14 cellular contexts compared by ENCODE assay signal in genomic region chr1:212504171-212504803, GRCh38.
"Had no signal": no experiment of that assay in that cellular context is flagged by ENCODE, and none has a peak within 500 bp of the region (broad histone marks: within the 10 kb centered on the region; RNA-seq: fewer than 3 reads in every experiment).

No MANE protein-coding gene starts in this region.

- H3K4me3 Mint-ChIP-seq: natural killer cell treated with Interleukin-12 subunit alpha and Interleukin-12 subunit beta and Interleukin-15 and Interleukin-18, amount 100 ng/mL, for 72 hours had no signal

- H3K27ac Mint-ChIP-seq: natural killer cell treated with Interleukin-12 subunit alpha and Interleukin-12 subunit beta and Interleukin-15 and Interleukin-18, amount 100 ng/mL, for 72 hours had no signal

- H3K4me1 ChIP-seq: gastrocnemius medialis, left lung, psoas muscle, spleen, upper lobe of left lung had no signal

- H3K27me3 ChIP-seq: gastrocnemius medialis, left lung, spleen, upper lobe of left lung had no signal

- H3K9me3 Mint-ChIP-seq: natural killer cell treated with Interleukin-12 subunit alpha and Interleukin-12 subunit beta and Interleukin-15 and Interleukin-18, amount 100 ng/mL, for 72 hours had no signal

- H3K9me3 ChIP-seq: gastrocnemius medialis, left lung, psoas muscle, spleen, upper lobe of left lung had no signal

- H3K27ac ChIP-seq: gastrocnemius medialis, left lung, psoas muscle, spleen, upper lobe of left lung had no signal

- H3K4me3 ChIP-seq: gastrocnemius medialis, left lung, psoas muscle, spleen, upper lobe of left lung had no signal

- H3K36me3 ChIP-seq: gastrocnemius medialis, left lung, spleen, upper lobe of left lung had no signal

- ATAC-seq: gastrocnemius medialis, left lung, psoas muscle, sciatic nerve had no signal

- DNase-seq: activated gamma-delta T cell; aorta; gastrocnemius medialis; islet precursor cell; left lung; mesenchymal stem cell; psoas muscle; spleen; stimulated activated CD4-positive, alpha-beta T cell treated with anti-CD3 and anti-CD28 coated beads, Interleukin-1b, Interleukin-23, amount 100 ng/mL, for 48 hours; stimulated activated naive CD4-positive, alpha-beta T cell treated with Interleukin-2 at 50 U/mL for 16 hours; T-helper 2 cell; upper lobe of left lung had no signal

- H3K36me3 Mint-ChIP-seq: natural killer cell treated with Interleukin-12 subunit alpha and Interleukin-12 subunit beta and Interleukin-15 and Interleukin-18, amount 100 ng/mL, for 72 hours had no signal
